ENCODE assay signal across 19 cellular contexts in the genomic region with DNA sequence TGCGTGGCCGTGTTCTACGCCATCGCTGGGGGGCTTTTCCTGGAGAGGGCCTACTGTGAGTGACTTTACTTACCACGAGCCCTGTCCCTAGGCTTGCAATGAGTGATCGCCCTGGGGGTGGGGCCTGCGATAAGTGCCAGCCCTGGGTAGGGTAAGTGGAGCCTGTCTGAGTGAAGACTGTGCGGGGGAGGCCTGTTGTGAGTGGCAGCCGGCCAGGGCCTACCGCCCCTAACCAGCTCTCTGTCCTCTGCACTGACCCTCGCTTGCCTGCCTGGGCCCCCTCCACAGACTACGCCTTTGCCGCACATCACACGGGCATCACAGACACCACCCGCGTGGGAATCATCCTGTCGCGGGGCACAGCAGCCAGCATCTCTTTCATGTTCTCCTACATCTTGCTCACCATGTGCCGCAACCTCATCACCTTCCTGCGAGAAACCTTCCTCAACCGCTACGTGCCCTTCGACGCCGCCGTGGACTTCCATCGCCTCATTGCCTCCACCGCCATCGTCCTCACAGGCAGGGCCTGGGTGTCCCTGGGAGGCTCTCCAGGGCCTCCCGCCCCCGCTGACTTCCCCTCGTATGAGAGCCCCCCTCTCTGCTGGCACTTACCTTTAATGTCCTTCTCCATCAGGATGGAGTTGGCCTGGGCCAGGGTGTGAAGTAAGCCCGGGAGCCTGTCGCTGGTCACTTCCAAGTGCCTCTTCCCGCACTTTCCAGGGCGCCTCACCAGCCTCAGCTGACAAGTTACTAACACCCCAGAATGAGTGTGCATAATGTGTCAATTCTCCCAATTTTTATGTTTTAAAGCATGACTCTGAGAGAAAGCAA. TPM values are rescaled to one million over a fixed set of nuclear protein-coding genes. Genes with fewer than 3 reads are reported as not detected.
DNase-seq lines count a peak whose midpoint lies in the region; ATAC-seq, FAIRE-seq and TF ChIP-seq lines count a peak whose summit lies in the region.
"Had no signal": no experiment of that assay in that cellular context is flagged by ENCODE, and none has a peak within 500 bp of the region (broad histone marks: within the 10 kb centered on the region; RNA-seq: fewer than 3 reads in every experiment).

No MANE protein-coding gene starts in this region.

- CTCF ChIA-PET in HepG2 (lab: Yijun Ruan, JAX; ENCODE audit: low intra/inter-chr PET ratio, low total read pairs) = no interaction called here

- no peak for ATAC-seq in HepG2
- ATAC-seq in right lobe of liver = no peak
- ATAC-seq in stimulated activated effector memory CD8-positive, alpha-beta T cell treated with anti-CD3 and anti-CD28 coated beads, Interleukin-12 subunit alpha, Interleukin-12 subunit beta, amount 100 ng/mL, for 72 hours = no peak
- ATAC-seq in HG03196 (IDR thresholded peaks at IDR 0.05; ENCODE audit: unreplicated experiment) = no peak
- ATAC-seq in HG03571 (IDR thresholded peaks at IDR 0.05; ENCODE audit: unreplicated experiment) = no peak
- no peak for ATAC-seq in GM19395 (IDR thresholded peaks at IDR 0.05; ENCODE audit: unreplicated experiment)

- H3K4me1 ChIP-seq in HepG2 (ENCODE audit: insufficient read depth, low read length) (peaks cover 5% of the 10 kb centered on the region), right lobe of liver (no peaks in the 10 kb centered on the region), neural progenitor cell (peaks cover 13% of the 10 kb centered on the region)
- H3K4me1 ChIP-seq: Caco-2 had no signal

- TF ChIP-seq POLR2A in HepG2 (IDR thresholded peaks at IDR 0.05; ENCODE audit: insufficient read depth in 1 of 2, low read depth in 2 of 2, low read length in 2 of 2) = no peak
- no peak for TF ChIP-seq POLR2A in right lobe of liver (IDR thresholded peaks at IDR 0.05)

- H3K4me3 ChIP-seq in HepG2 (replicated peaks in 1 of 3; ENCODE audit: insufficient read depth in 1 of 3, low read depth in 2 of 3, low read length in 3 of 3) = no peak overlapping the region
- no peak overlapping the region for H3K4me3 ChIP-seq in right lobe of liver
- H3K4me3 ChIP-seq in neural progenitor cell = no peak overlapping the region
- H3K4me3 ChIP-seq: BLaER1 had no signal

- H2AFZ ChIP-seq in HepG2 (ENCODE audit: low read length) (no peak overlapping the region), neural progenitor cell (replicated peaks) (no peak overlapping the region)

- H3K36me3 ChIP-seq in HepG2 (replicated peaks in 1 of 2; ENCODE audit: control insufficient read depth in 1 of 2, insufficient read depth in 2 of 2, low read length in 2 of 2) = no peaks in the 10 kb centered on the region
- no peaks in the 10 kb centered on the region for H3K36me3 ChIP-seq in right lobe of liver
- H3K36me3 ChIP-seq in neural progenitor cell = no peaks in the 10 kb centered on the region

- H3K27me3 Mint-ChIP-seq in neural progenitor cell (ENCODE audit: insufficient read depth, low read depth) = peaks cover 12% of the 10 kb centered on the region

- TF ChIP-seq CTCF in HepG2 (CRISPR knock-in tag; IDR thresholded peaks at IDR 0.05) (no peak), right lobe of liver (IDR thresholded peaks at IDR 0.05) (no peak), neural progenitor cell (IDR thresholded peaks at IDR 0.05) (no peak)

- no peak for TF ChIP-seq EP300 in HepG2 (IDR thresholded peaks at IDR 0.05; ENCODE audit: low read depth in 2 of 2, low read length in 2 of 2)
- TF ChIP-seq EP300 in HepG2 (CRISPR knock-in tag; IDR thresholded peaks at IDR 0.05; ENCODE audit: borderline replicate concordance) = no peak

- H3K9ac ChIP-seq in HepG2 (ENCODE audit: insufficient read depth, low read depth, low read length) (no peak overlapping the region), neural progenitor cell (no peak overlapping the region)
- H3K9ac ChIP-seq: BLaER1 had no signal

- intact Hi-C loops in HepG2 (cut with micrococcal nuclease; ENCODE audit: unreplicated experiment) = no loop called here
- intact Hi-C loops in right lobe of liver (cut with DNase I) = no loop called here

- H3K27me3 ChIP-seq in HepG2 (ENCODE audit: control insufficient read depth in 1 of 2, insufficient read depth in 2 of 2, low read length in 2 of 2) = peaks cover 0 to 5% of the 10 kb centered on the region in 2 experiments; a peak in 1 of 5 replicates
- no peaks in the 10 kb centered on the region for H3K27me3 ChIP-seq in right lobe of liver
- H3K27me3 ChIP-seq in neural progenitor cell = no peaks in the 10 kb centered on the region
- H3K27me3 ChIP-seq: BLaER1 had no signal

- H3K4me2 ChIP-seq in HepG2 (ENCODE audit: low read depth, low read length) (no peak overlapping the region), neural progenitor cell (no peak overlapping the region)
- H3K4me2 ChIP-seq: BLaER1 had no signal

- no TSS peak for BruUV-seq in HepG2 (replicated peaks; lab: Mats Ljungman, UMichigan)

- peak overlapping the region; percentile 65 for H3K27ac Mint-ChIP-seq in neural progenitor cell
- peak overlapping the region; percentile 20 for H3K27ac Mint-ChIP-seq in stimulated activated effector memory CD8-positive, alpha-beta T cell treated with anti-CD3 and anti-CD28 coated beads, Interleukin-12 subunit alpha, Interleukin-12 subunit beta, amount 100 ng/mL, for 72 hours
- H3K27ac Mint-ChIP-seq: HFFc6 had no signal

- H3K27ac ChIP-seq in HepG2 (ENCODE audit: extremely low read length, insufficient read depth, low read length) (no peak overlapping the region), right lobe of liver (no peak overlapping the region), neural progenitor cell (no peak overlapping the region)
- H3K27ac ChIP-seq: BLaER1 had no signal

- peaks cover 27% of the 10 kb centered on the region for H3K4me1 Mint-ChIP-seq in neural progenitor cell
- H3K4me1 Mint-ChIP-seq in stimulated activated effector memory CD8-positive, alpha-beta T cell treated with anti-CD3 and anti-CD28 coated beads, Interleukin-12 subunit alpha, Interleukin-12 subunit beta, amount 100 ng/mL, for 72 hours = peaks cover 8% of the 10 kb centered on the region

- POLR2A ChIA-PET in HepG2 (lab: Yijun Ruan, JAX) = no interaction called here

- DNase-seq in HepG2 (ENCODE audit: low spot score) (no peak), right lobe of liver (no peak), neural progenitor cell (ENCODE audit: low spot score) (no peak)
- no peak for DNase-seq in stimulated activated effector memory CD8-positive, alpha-beta T cell treated with anti-CD3 and anti-CD28 coated beads, Interleukin-12 subunit alpha, Interleukin-12 subunit beta, amount 100 ng/mL, for 72 hours (ENCODE audit: low spot score in 2 of 2)
- DNase-seq: 8988T; AML-193; Caco-2; CD8-positive, alpha-beta memory T cell; DND-41; GDM1; HCEC 1CT; HFFc6 had no signal

- H3F3A ChIP-seq in neural progenitor cell (ENCODE audit: low read depth) = no peaks in the 10 kb centered on the region

- no peaks in the 10 kb centered on the region for H3K9me3 ChIP-seq in HepG2 (ENCODE audit: low read length)
- H3K9me3 ChIP-seq in right lobe of liver = no peaks in the 10 kb centered on the region
- no peaks in the 10 kb centered on the region for H3K9me3 ChIP-seq in neural progenitor cell (ENCODE audit: low read depth)
- H3K9me3 ChIP-seq: BLaER1, Caco-2 had no signal

- peaks cover 2% of the 10 kb centered on the region for H3K9me3 Mint-ChIP-seq in neural progenitor cell
- H3K9me3 Mint-ChIP-seq in stimulated activated effector memory CD8-positive, alpha-beta T cell treated with anti-CD3 and anti-CD28 coated beads, Interleukin-12 subunit alpha, Interleukin-12 subunit beta, amount 100 ng/mL, for 72 hours = no peaks in the 10 kb centered on the region
- H3K9me3 Mint-ChIP-seq: CD8-positive, alpha-beta memory T cell; HFFc6 had no signal

- no peaks in the 10 kb centered on the region for H4K20me1 ChIP-seq in HepG2 (ENCODE audit: insufficient read depth, low read length)
- H4K20me1 ChIP-seq in neural progenitor cell (ENCODE audit: low read depth) = no peaks in the 10 kb centered on the region
- H4K20me1 ChIP-seq: BLaER1 had no signal

- no peak for FAIRE-seq in HepG2 (lab: Jason Lieb, UNC)
- FAIRE-seq: GM19239 had no signal

- 94% methylated on average over 29 of the region's 36 CpGs for WGBS in HepG2 (ENCODE audit: low lambda C conversion rate)
- 94% methylated on average over 23 of the region's 36 CpGs for WGBS in right lobe of liver (ENCODE audit: insufficient coverage, low coverage, low lambda C conversion rate, missing lambda C conversion rate)

- in situ Hi-C loops in HepG2 (cut with HindIII; ENCODE audit: extremely low pct_ligation_motif_present, low pct_unique_long_range_greater_than_20kb) = no loop called here

- TF ChIP-seq RAD21 in HepG2 (CRISPR knock-in tag; IDR thresholded peaks at IDR 0.05) = no peak

- H3K4me3 Mint-ChIP-seq in neural progenitor cell = no peak overlapping the region
- no peak overlapping the region for H3K4me3 Mint-ChIP-seq in stimulated activated effector memory CD8-positive, alpha-beta T cell treated with anti-CD3 and anti-CD28 coated beads, Interleukin-12 subunit alpha, Interleukin-12 subunit beta, amount 100 ng/mL, for 72 hours
- H3K4me3 Mint-ChIP-seq: CD8-positive, alpha-beta memory T cell; HFFc6 had no signal

- no peaks in the 10 kb centered on the region for H3K36me3 Mint-ChIP-seq in neural progenitor cell
- H3K36me3 Mint-ChIP-seq in stimulated activated effector memory CD8-positive, alpha-beta T cell treated with anti-CD3 and anti-CD28 coated beads, Interleukin-12 subunit alpha, Interleukin-12 subunit beta, amount 100 ng/mL, for 72 hours = peaks cover 22% of the 10 kb centered on the region

- no peaks in the 10 kb centered on the region for H3K79me2 ChIP-seq in HepG2 (ENCODE audit: insufficient read depth, low read length)
- no peaks in the 10 kb centered on the region for H3K79me2 ChIP-seq in neural progenitor cell (ENCODE audit: low read depth)

RNA-seq across cellular contexts. Expression of a gene that starts 22.4 kb away (rescaled TPM):
- not detected in 2 replicates for total RNA-seq in HepG2 (2016; rRNA removed; fragmentation: Illumina TruSeq; extraction: Trizol)
- not detected in 2 replicates for total RNA-seq in HepG2 (2016; cell fraction: cytosol; rRNA removed; fragmentation: Illumina TruSeq; extraction: Trizol; ENCODE audit: low read depth)
- total RNA-seq in HepG2 (2016; cell fraction: insoluble cytoplasmic fraction; rRNA removed; fragmentation: Illumina TruSeq; extraction: Trizol) = not detected in 2 replicates
- not detected in 2 replicates for total RNA-seq in HepG2 (2016; cell fraction: membrane; rRNA removed; fragmentation: Illumina TruSeq; extraction: Trizol)
- not detected in 2 replicates for total RNA-seq in HepG2 (2016; cell fraction: nucleus; rRNA removed; fragmentation: Illumina TruSeq; extraction: Trizol)
- polyA plus RNA-seq in HepG2 (2011; rRNA removed) = 0.03 TPM in 1 of 2 replicates, not detected in the other
- polyA plus RNA-seq in HepG2 (2011; cell fraction: cytosol; rRNA removed) = not detected in 2 replicates
- 0.03 TPM in 1 of 2 replicates, not detected in the other for polyA plus RNA-seq in HepG2 (2011; cell fraction: nucleus; rRNA removed)
- polyA plus RNA-seq in HepG2 (2012) = 0.28 and 0.65 TPM in 2 replicates
- not detected in 2 replicates for polyA plus RNA-seq in HepG2 (2016; cell fraction: cytosol; fragmentation: Illumina TruSeq; extraction: Trizol; ENCODE audit: low read depth)
- 0.13 TPM in 1 of 2 replicates, not detected in the other for polyA plus RNA-seq in HepG2 (2016; cell fraction: insoluble cytoplasmic fraction; fragmentation: Illumina TruSeq; extraction: Trizol; ENCODE audit: low read depth)
- polyA plus RNA-seq in HepG2 (2016; cell fraction: membrane; fragmentation: Illumina TruSeq; extraction: Trizol; ENCODE audit: low read depth) = not detected in 2 replicates
- not detected in 2 replicates for polyA plus RNA-seq in HepG2 (2016; cell fraction: nucleus; fragmentation: Illumina TruSeq; extraction: Trizol; ENCODE audit: insufficient read depth, low read depth)
- polyA minus RNA-seq in HepG2 (2011; rRNA and poly(A)+ RNA removed; ENCODE audit: low replicate concordance) = 0.47 TPM in 1 of 2 replicates, not detected in the other
- polyA minus RNA-seq in HepG2 (2011; cell fraction: cytosol; rRNA and poly(A)+ RNA removed) = not detected in 2 replicates
- polyA minus RNA-seq in HepG2 (2011; cell fraction: nucleus; rRNA and poly(A)+ RNA removed) = not detected in 2 replicates
- 1 to 10 TPM in 1 of 6 experiments, under 1 TPM in 2, not detected in 3; 0.06 to 1.4 (median 0.19) TPM for total RNA-seq in right lobe of liver
- total RNA-seq in neural progenitor cell (ENCODE audit: low replicate concordance) = 0.09 and 0.30 TPM in 2 replicates
- total RNA-seq: H4 had no signal

RNA-seq across cellular contexts. Expression of a gene that starts 22.5 kb away (rescaled TPM):
- total RNA-seq in HepG2 (2016; rRNA removed; fragmentation: Illumina TruSeq; extraction: Trizol) (not detected in 2 replicates), right lobe of liver (not detected), neural progenitor cell (ENCODE audit: low replicate concordance) (not detected in 2 replicates)
- total RNA-seq in HepG2 (2016; cell fraction: cytosol; rRNA removed; fragmentation: Illumina TruSeq; extraction: Trizol; ENCODE audit: low read depth) = not detected in 2 replicates
- not detected in 2 replicates for total RNA-seq in HepG2 (2016; cell fraction: insoluble cytoplasmic fraction; rRNA removed; fragmentation: Illumina TruSeq; extraction: Trizol)
- not detected in 2 replicates for total RNA-seq in HepG2 (2016; cell fraction: membrane; rRNA removed; fragmentation: Illumina TruSeq; extraction: Trizol)
- not detected in 2 replicates for total RNA-seq in HepG2 (2016; cell fraction: nucleus; rRNA removed; fragmentation: Illumina TruSeq; extraction: Trizol)
- 0.10 TPM in 1 of 2 replicates, not detected in the other for polyA plus RNA-seq in HepG2 (2011; rRNA removed)
- 0.03 and 0.07 TPM in 2 replicates for polyA plus RNA-seq in HepG2 (2011; cell fraction: cytosol; rRNA removed)
- 0.14 TPM in 1 of 2 replicates, not detected in the other for polyA plus RNA-seq in HepG2 (2011; cell fraction: nucleus; rRNA removed)
- polyA plus RNA-seq in HepG2 (2012) = 0.19 TPM in 1 of 2 replicates, not detected in the other
- not detected in 2 replicates for polyA plus RNA-seq in HepG2 (2016; cell fraction: cytosol; fragmentation: Illumina TruSeq; extraction: Trizol; ENCODE audit: low read depth)
- polyA plus RNA-seq in HepG2 (2016; cell fraction: insoluble cytoplasmic fraction; fragmentation: Illumina TruSeq; extraction: Trizol; ENCODE audit: low read depth) = not detected in 2 replicates
- not detected in 2 replicates for polyA plus RNA-seq in HepG2 (2016; cell fraction: membrane; fragmentation: Illumina TruSeq; extraction: Trizol; ENCODE audit: low read depth)
- not detected in 2 replicates for polyA plus RNA-seq in HepG2 (2016; cell fraction: nucleus; fragmentation: Illumina TruSeq; extraction: Trizol; ENCODE audit: insufficient read depth, low read depth)
- polyA minus RNA-seq in HepG2 (2011; rRNA and poly(A)+ RNA removed; ENCODE audit: low replicate concordance) = 0.14 TPM in 2 replicates
- not detected in 2 replicates for polyA minus RNA-seq in HepG2 (2011; cell fraction: cytosol; rRNA and poly(A)+ RNA removed)
- not detected in 2 replicates for polyA minus RNA-seq in HepG2 (2011; cell fraction: nucleus; rRNA and poly(A)+ RNA removed)
- total RNA-seq: Caco-2, H4 had no signal

RNA-seq across cellular contexts. Expression of a gene that starts 35.6 kb away (rescaled TPM):
- total RNA-seq in HepG2 (2016; rRNA removed; fragmentation: Illumina TruSeq; extraction: Trizol) = 16.8 and 25.5 TPM in 2 replicates
- total RNA-seq in HepG2 (2016; cell fraction: cytosol; rRNA removed; fragmentation: Illumina TruSeq; extraction: Trizol; ENCODE audit: low read depth) = 12.8 and 14.1 TPM in 2 replicates
- total RNA-seq in HepG2 (2016; cell fraction: insoluble cytoplasmic fraction; rRNA removed; fragmentation: Illumina TruSeq; extraction: Trizol) = 14.2 and 23.0 TPM in 2 replicates
- total RNA-seq in HepG2 (2016; cell fraction: membrane; rRNA removed; fragmentation: Illumina TruSeq; extraction: Trizol) = 21.8 and 26.1 TPM in 2 replicates
- 19.6 and 27.1 TPM in 2 replicates for total RNA-seq in HepG2 (2016; cell fraction: nucleus; rRNA removed; fragmentation: Illumina TruSeq; extraction: Trizol)
- 20.9 and 21.4 TPM in 2 replicates for polyA plus RNA-seq in HepG2 (2011; rRNA removed)
- 13.0 and 16.7 TPM in 2 replicates for polyA plus RNA-seq in HepG2 (2011; cell fraction: cytosol; rRNA removed)
- polyA plus RNA-seq in HepG2 (2011; cell fraction: nucleus; rRNA removed) = 19.6 and 22.5 TPM in 2 replicates
- 20.3 and 23.9 TPM in 2 replicates for polyA plus RNA-seq in HepG2 (2012)
- polyA plus RNA-seq in HepG2 (2016; cell fraction: cytosol; fragmentation: Illumina TruSeq; extraction: Trizol; ENCODE audit: low read depth) = 15.0 and 15.7 TPM in 2 replicates
- polyA plus RNA-seq in HepG2 (2016; cell fraction: insoluble cytoplasmic fraction; fragmentation: Illumina TruSeq; extraction: Trizol; ENCODE audit: low read depth) = 20.8 and 23.0 TPM in 2 replicates
- 19.3 and 22.0 TPM in 2 replicates for polyA plus RNA-seq in HepG2 (2016; cell fraction: membrane; fragmentation: Illumina TruSeq; extraction: Trizol; ENCODE audit: low read depth)
- 27.9 and 28.2 TPM in 2 replicates for polyA plus RNA-seq in HepG2 (2016; cell fraction: nucleus; fragmentation: Illumina TruSeq; extraction: Trizol; ENCODE audit: insufficient read depth, low read depth)
- 3.7 and 33.1 TPM in 2 replicates for polyA minus RNA-seq in HepG2 (2011; rRNA and poly(A)+ RNA removed; ENCODE audit: low replicate concordance)
- 10.0 and 13.8 TPM in 2 replicates for polyA minus RNA-seq in HepG2 (2011; cell fraction: cytosol; rRNA and poly(A)+ RNA removed)
- polyA minus RNA-seq in HepG2 (2011; cell fraction: nucleus; rRNA and poly(A)+ RNA removed) = 18.3 and 18.9 TPM in 2 replicates
- total RNA-seq in right lobe of liver = 10 to 100 TPM; 12.7 to 23.5 (median 15.1) TPM
- 32.2 and 53.7 TPM in 2 replicates for total RNA-seq in neural progenitor cell (ENCODE audit: low replicate concordance)

RNA-seq across cellular contexts. Expression of a gene that starts 38.1 kb away (rescaled TPM):
- total RNA-seq in HepG2 (2016; rRNA removed; fragmentation: Illumina TruSeq; extraction: Trizol) (not detected in 2 replicates), right lobe of liver (1 to 10 TPM in 1 of 6 experiments, not detected in 5; 1.4 TPM), neural progenitor cell (ENCODE audit: low replicate concordance) (not detected in 2 replicates)
- not detected in 2 replicates for total RNA-seq in HepG2 (2016; cell fraction: cytosol; rRNA removed; fragmentation: Illumina TruSeq; extraction: Trizol; ENCODE audit: low read depth)
- total RNA-seq in HepG2 (2016; cell fraction: insoluble cytoplasmic fraction; rRNA removed; fragmentation: Illumina TruSeq; extraction: Trizol) = not detected in 2 replicates
- not detected in 2 replicates for total RNA-seq in HepG2 (2016; cell fraction: membrane; rRNA removed; fragmentation: Illumina TruSeq; extraction: Trizol)
- total RNA-seq in HepG2 (2016; cell fraction: nucleus; rRNA removed; fragmentation: Illumina TruSeq; extraction: Trizol) = not detected in 2 replicates
- polyA plus RNA-seq in HepG2 (2011; rRNA removed) = 0.32 and 0.61 TPM in 2 replicates
- polyA plus RNA-seq in HepG2 (2011; cell fraction: cytosol; rRNA removed) = 0.27 TPM in 2 replicates
- polyA plus RNA-seq in HepG2 (2011; cell fraction: nucleus; rRNA removed) = 0.90 and 1.2 TPM in 2 replicates
- polyA plus RNA-seq in HepG2 (2012) = 0.12 and 0.71 TPM in 2 replicates
- not detected in 2 replicates for polyA plus RNA-seq in HepG2 (2016; cell fraction: cytosol; fragmentation: Illumina TruSeq; extraction: Trizol; ENCODE audit: low read depth)
- not detected in 2 replicates for polyA plus RNA-seq in HepG2 (2016; cell fraction: insoluble cytoplasmic fraction; fragmentation: Illumina TruSeq; extraction: Trizol; ENCODE audit: low read depth)
- not detected in 2 replicates for polyA plus RNA-seq in HepG2 (2016; cell fraction: membrane; fragmentation: Illumina TruSeq; extraction: Trizol; ENCODE audit: low read depth)
- not detected in 2 replicates for polyA plus RNA-seq in HepG2 (2016; cell fraction: nucleus; fragmentation: Illumina TruSeq; extraction: Trizol; ENCODE audit: insufficient read depth, low read depth)
- 0.32 TPM in 1 of 2 replicates, not detected in the other for polyA minus RNA-seq in HepG2 (2011; rRNA and poly(A)+ RNA removed; ENCODE audit: low replicate concordance)
- polyA minus RNA-seq in HepG2 (2011; cell fraction: cytosol; rRNA and poly(A)+ RNA removed) = not detected in 2 replicates
- 0.37 TPM in 1 of 2 replicates, not detected in the other for polyA minus RNA-seq in HepG2 (2011; cell fraction: nucleus; rRNA and poly(A)+ RNA removed)
- total RNA-seq: CD8-positive, alpha-beta memory T cell; H4; HFFc6; HT-29 had no signal
- polyA plus RNA-seq: CD8-positive, alpha-beta memory T cell had no signal

RNA-seq across cellular contexts. Expression of a gene that starts 38.2 kb away (rescaled TPM):
- not detected in 2 replicates for total RNA-seq in HepG2 (2016; rRNA removed; fragmentation: Illumina TruSeq; extraction: Trizol)
- not detected in 2 replicates for total RNA-seq in HepG2 (2016; cell fraction: cytosol; rRNA removed; fragmentation: Illumina TruSeq; extraction: Trizol; ENCODE audit: low read depth)
- not detected in 2 replicates for total RNA-seq in HepG2 (2016; cell fraction: insoluble cytoplasmic fraction; rRNA removed; fragmentation: Illumina TruSeq; extraction: Trizol)
- total RNA-seq in HepG2 (2016; cell fraction: membrane; rRNA removed; fragmentation: Illumina TruSeq; extraction: Trizol) = not detected in 2 replicates
- not detected in 2 replicates for total RNA-seq in HepG2 (2016; cell fraction: nucleus; rRNA removed; fragmentation: Illumina TruSeq; extraction: Trizol)
- polyA plus RNA-seq in HepG2 (2011; rRNA removed) = 0.08 and 0.27 TPM in 2 replicates
- polyA plus RNA-seq in HepG2 (2011; cell fraction: cytosol; rRNA removed) = 0.04 and 0.06 TPM in 2 replicates
- polyA plus RNA-seq in HepG2 (2011; cell fraction: nucleus; rRNA removed) = 1.3 and 1.5 TPM in 2 replicates
- 0.09 and 0.39 TPM in 2 replicates for polyA plus RNA-seq in HepG2 (2012)
- polyA plus RNA-seq in HepG2 (2016; cell fraction: cytosol; fragmentation: Illumina TruSeq; extraction: Trizol; ENCODE audit: low read depth) = not detected in 2 replicates
- not detected in 2 replicates for polyA plus RNA-seq in HepG2 (2016; cell fraction: insoluble cytoplasmic fraction; fragmentation: Illumina TruSeq; extraction: Trizol; ENCODE audit: low read depth)
- polyA plus RNA-seq in HepG2 (2016; cell fraction: membrane; fragmentation: Illumina TruSeq; extraction: Trizol; ENCODE audit: low read depth) = not detected in 2 replicates
- not detected in 2 replicates for polyA plus RNA-seq in HepG2 (2016; cell fraction: nucleus; fragmentation: Illumina TruSeq; extraction: Trizol; ENCODE audit: insufficient read depth, low read depth)
- polyA minus RNA-seq in HepG2 (2011; rRNA and poly(A)+ RNA removed; ENCODE audit: low replicate concordance) = 0.02 and 0.16 TPM in 2 replicates
- polyA minus RNA-seq in HepG2 (2011; cell fraction: cytosol; rRNA and poly(A)+ RNA removed) = 0.09 and 0.30 TPM in 2 replicates
- 0.39 and 0.62 TPM in 2 replicates for polyA minus RNA-seq in HepG2 (2011; cell fraction: nucleus; rRNA and poly(A)+ RNA removed)
- total RNA-seq in right lobe of liver = under 1 TPM in 5 of 6 experiments, not detected in 1; 0.02 to 0.93 (median 0.25) TPM
- total RNA-seq in neural progenitor cell (ENCODE audit: low replicate concordance) = not detected in 2 replicates
- total RNA-seq: CD8-positive, alpha-beta memory T cell; HFFc6 had no signal
- polyA plus RNA-seq: CD8-positive, alpha-beta memory T cell had no signal
